8 cellular contexts compared by ENCODE assay signal in the genomic region with DNA sequence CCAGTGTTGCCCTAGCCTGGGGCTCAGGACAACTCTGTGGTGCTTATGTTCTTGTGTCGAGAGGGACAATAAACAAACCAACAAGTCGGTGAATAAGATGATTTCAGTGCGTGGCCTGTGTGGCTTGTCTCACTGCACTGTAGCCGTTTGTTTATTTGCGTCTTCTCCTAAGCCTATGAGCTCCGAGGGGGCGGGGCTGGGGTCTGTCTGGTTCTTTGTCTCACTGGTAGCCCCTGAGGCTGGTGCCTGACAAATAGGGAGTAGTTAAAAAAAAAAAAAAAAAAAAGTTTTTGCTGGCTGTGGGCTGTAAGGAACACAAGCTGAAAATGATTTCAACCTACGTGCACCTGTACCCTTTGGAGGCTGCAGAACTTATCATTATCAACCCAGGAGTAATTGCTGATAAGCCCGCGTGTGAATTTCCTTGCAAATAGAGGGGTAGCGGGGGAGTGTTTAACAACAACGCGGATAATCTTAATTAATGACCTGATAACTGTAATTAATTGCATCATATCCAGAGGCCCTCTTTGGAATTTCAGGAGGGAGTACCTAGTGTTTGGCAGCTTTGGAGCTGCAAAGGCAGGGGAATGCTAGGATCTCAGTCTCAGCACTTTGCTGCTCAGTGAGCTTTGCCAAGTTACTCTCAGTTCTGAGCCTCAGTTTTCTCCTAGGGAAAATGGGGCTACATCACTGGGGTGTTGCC. TPM values are rescaled to one million over a fixed set of nuclear protein-coding genes. Genes with fewer than 3 reads are reported as not detected.
A peak's percentile ranks its signal among the peaks of the same experiment; 100 is the strongest.
DNase-seq lines count a peak whose midpoint lies in the region; TF ChIP-seq lines count a peak whose summit lies in the region.

No MANE protein-coding gene starts in this region.

- H3K27ac ChIP-seq in iPS DF 6.9 (ENCODE audit: low read length) (no peak overlapping the region), RWPE1 (no peak overlapping the region)

- peak overlapping the region; percentile 83 for H3K4me2 ChIP-seq in skeletal muscle satellite cell (ENCODE audit: low read length)

- POLR2A ChIA-PET in RWPE1 (lab: Yijun Ruan, JAX; ENCODE audit: low non-redundant PET): interaction anchor here (0.6 to 0.7 kb wide), 2 partner anchors 17 to 43 kb away, joined by 3 to 5 read pairs; no protein-coding TSS in a partner anchor

- H3K36me3 ChIP-seq in HAP-1 (replicated peaks) (no peaks in the 10 kb centered on the region), iPS DF 6.9 (ENCODE audit: control insufficient read depth, insufficient read depth, low read length) (no peaks in the 10 kb centered on the region), skeletal muscle satellite cell (ENCODE audit: insufficient read depth, low read length) (no peaks in the 10 kb centered on the region)

- TF ChIP-seq CTCF in RWPE1 (conservative IDR thresholded peaks at IDR 0.05; ENCODE audit: low read depth): no peak

- CTCF ChIA-PET in RWPE1 (lab: Yijun Ruan, JAX): interaction anchor here (0.8 to 1.3 kb wide), 2 partner anchors 15 to 37 kb away, joined by 4 read pairs; no protein-coding TSS in a partner anchor

- H3K27me3 ChIP-seq in HAP-1 (ENCODE audit: low read depth) (no peaks in the 10 kb centered on the region), iPS DF 6.9 (ENCODE audit: control insufficient read depth, insufficient read depth, low read length) (no peaks in the 10 kb centered on the region), skeletal muscle satellite cell (ENCODE audit: control insufficient read depth, insufficient read depth, low read length) (no peaks in the 10 kb centered on the region)

- H3K4me1 ChIP-seq in HAP-1: peaks cover 8% of the 10 kb centered on the region
- H3K4me1 ChIP-seq in iPS DF 6.9 (ENCODE audit: control insufficient read depth, insufficient read depth, low read length): peaks cover 5% of the 10 kb centered on the region; the same call in 1 of the 2 replicates
- peaks cover 21% of the 10 kb centered on the region for H3K4me1 ChIP-seq in skeletal muscle satellite cell (ENCODE audit: control insufficient read depth, insufficient read depth, low read length)

- in situ Hi-C loops in HAP-1 (cut with MboI; ENCODE audit: low sequenced_read_pairs): no loop called here
- in situ Hi-C loops in SK-MEL-5 (cut with HindIII; ENCODE audit: low pct_unique_long_range_greater_than_20kb, low sequenced_read_pairs): no loop called here

- no peak overlapping the region for H3K9ac ChIP-seq in skeletal muscle satellite cell (ENCODE audit: low read depth, low read length)

- H3K4me3 ChIP-seq in HAP-1 (no peak overlapping the region), iPS DF 6.9 (ENCODE audit: low read length) (peak overlapping the region; percentile 55; the same call in 1 of the 2 replicates), skeletal muscle satellite cell (ENCODE audit: low read length) (peak overlapping the region; percentile 66)

- WGBS in iPS DF 6.9 (ENCODE audit: insufficient coverage, insufficient read length): no CpG with 5 or more reads among the region's 13 CpGs

- no peak for TF ChIP-seq POLR2A in erythroblast (IDR thresholded peaks at IDR 0.05; ENCODE audit: low read length)

- DNase-seq in HAP-1 (ENCODE audit: low spot score in 2 of 2): peak; percentile 65 to 93
- DNase-seq in SK-MEL-5 (ENCODE audit: low read depth, low spot score): peak; percentile 95
- DNase-seq in iPS DF 6.9 (ENCODE audit: low read depth, low spot score): peak; percentile 57
- no peak for DNase-seq in erythroblast (lab: John Stamatoyannopoulos, UW)
- DNase-seq in GDM1 (lab: John Stamatoyannopoulos, UW): no peak
- no peak for DNase-seq in dedifferentiated amniotic fluid mesenchymal stem cell (ENCODE audit: extremely low spot score)
- no peak for DNase-seq in RWPE1 (ENCODE audit: low spot score)

- H3K9me3 ChIP-seq in HAP-1 (no peaks in the 10 kb centered on the region), iPS DF 6.9 (ENCODE audit: control insufficient read depth, insufficient read depth, low read length) (no peaks in the 10 kb centered on the region), skeletal muscle satellite cell (replicated peaks; ENCODE audit: low read length) (no peaks in the 10 kb centered on the region)

RNA-seq across cellular contexts. Expression of gene ARHGEF10L, which starts 0.9 kb away (rescaled TPM):
- total RNA-seq in SK-MEL-5 (2014; rRNA removed; shearing (Covaris generic)): 4.2 and 4.4 TPM in 2 replicates
- polyA plus RNA-seq in SK-MEL-5 (2015; cell fraction: cytosol; rRNA removed): 6.8 and 9.3 TPM in 2 replicates
- polyA plus RNA-seq in SK-MEL-5 (2015; cell fraction: nucleus; rRNA removed): 15.1 and 28.3 TPM in 2 replicates
- 11.9 and 14.4 TPM in 2 replicates for total RNA-seq in skeletal muscle satellite cell (2012; rRNA removed)

Comparison
In these comparisons a context has a peak if more than half of its experiments do, and no peak if none do; other contexts are left out.
1. DNase-seq: peak in HAP-1 (2 of 2), SK-MEL-5 (single experiment) and iPS DF 6.9 (single experiment); none in erythroblast (0 of 2), GDM1 (single experiment), dedifferentiated amniotic fluid mesenchymal stem cell (single experiment) and RWPE1 (single experiment).